Comparison of ENCODE assay signal across 11 cellular contexts in the genomic region with DNA sequence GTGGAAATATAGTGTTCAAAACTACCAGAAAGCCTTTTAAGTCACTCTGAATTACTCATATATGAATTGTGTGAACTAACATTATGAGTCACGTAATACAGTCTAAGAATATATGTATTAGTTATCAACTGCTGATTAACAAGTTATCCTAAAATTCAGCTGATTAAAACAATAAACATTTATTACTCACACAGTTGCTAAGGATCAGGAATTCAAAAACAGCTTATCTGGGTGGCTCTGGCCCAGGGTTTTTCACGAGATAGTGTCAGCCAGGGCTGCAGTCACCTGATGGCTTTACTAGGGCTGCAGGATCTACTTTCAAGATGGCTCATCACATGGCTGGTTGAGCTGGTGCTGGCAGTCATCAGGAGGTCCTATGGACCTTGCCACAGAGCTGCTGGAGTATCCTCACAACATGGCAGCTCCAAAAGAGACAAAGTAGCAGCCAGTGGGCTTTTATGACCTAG. TPM values are rescaled to one million over a fixed set of nuclear protein-coding genes. Genes with fewer than 3 reads are reported as not detected.
DNase-seq lines count a peak whose midpoint lies in the region; ATAC-seq and TF ChIP-seq lines count a peak whose summit lies in the region.
"Had no signal": no experiment of that assay in that cellular context is flagged by ENCODE, and none has a peak within 500 bp of the region (broad histone marks: within the 10 kb centered on the region; RNA-seq: fewer than 3 reads in every experiment).

No MANE protein-coding gene starts in this region.

- peak overlapping the region; percentile 29 to 94 for H3K27ac ChIP-seq in tibial artery

- no peak overlapping the region for H3K4me3 ChIP-seq in tibial artery

- TF ChIP-seq CTCF in natural killer cell (IDR thresholded peaks at IDR 0.05) (no peak), tibial artery (IDR thresholded peaks at IDR 0.05) (no peak)

- no peak for ATAC-seq in natural killer cell treated with Interleukin-12 subunit alpha and Interleukin-12 subunit beta and Interleukin-15 and Interleukin-18, amount 100 ng/mL, for 72 hours
- ATAC-seq in natural killer cell, result no peak
- ATAC-seq in HG02610 (IDR thresholded peaks at IDR 0.05; ENCODE audit: unreplicated experiment), result no peak

- H3K4me1 ChIP-seq in tibial artery, result peaks cover 5 to 95% (median 69%) of the 10 kb centered on the region in 4 donors

- H3K9me3 Mint-ChIP-seq in natural killer cell treated with Interleukin-12 subunit alpha and Interleukin-12 subunit beta and Interleukin-15 and Interleukin-18, amount 100 ng/mL, for 72 hours, result no peaks in the 10 kb centered on the region
- no peaks in the 10 kb centered on the region for H3K9me3 Mint-ChIP-seq in natural killer cell
- H3K9me3 Mint-ChIP-seq in activated naive CD8-positive, alpha-beta T cell (ENCODE audit: low read depth), result no peaks in the 10 kb centered on the region
- H3K9me3 Mint-ChIP-seq: CD4-positive, CD25-positive, alpha-beta regulatory T cell had no signal

- DNase-seq in natural killer cell treated with Interleukin-12 subunit alpha and Interleukin-12 subunit beta and Interleukin-15 and Interleukin-18, amount 100 ng/mL, for 72 hours (ENCODE audit: low spot score), result no peak
- DNase-seq in natural killer cell (no peak), iris pigment epithelial cell (ENCODE audit: low read depth) (peak; percentile 41), tibial artery (no peak), NCI-H2081 treated with DMSO at 0.1 percent for 48 hours (lab: John Stamatoyannopoulos, UW) (no peak), GM19238 (ENCODE audit: insufficient read length, low spot score) (no peak)
- DNase-seq: CD4-positive, CD25-positive, alpha-beta regulatory T cell; Karpas-422; NCI-H524 treated with DMSO at 0.1 percent for 48 hours had no signal

- H3K27me3 Mint-ChIP-seq in natural killer cell treated with Interleukin-12 subunit alpha and Interleukin-12 subunit beta and Interleukin-15 and Interleukin-18, amount 100 ng/mL, for 72 hours, result no peaks in the 10 kb centered on the region
- no peaks in the 10 kb centered on the region for H3K27me3 Mint-ChIP-seq in natural killer cell (ENCODE audit: low read depth in 2 of 2)
- H3K27me3 Mint-ChIP-seq in activated naive CD8-positive, alpha-beta T cell, result no peaks in the 10 kb centered on the region
- H3K27me3 Mint-ChIP-seq: CD4-positive, CD25-positive, alpha-beta regulatory T cell had no signal

- H3K36me3 ChIP-seq in tibial artery, result peaks cover 18 to 21% (median 21%) of the 10 kb centered on the region in 3 donors

- peaks cover 11% of the 10 kb centered on the region for H3K36me3 Mint-ChIP-seq in natural killer cell treated with Interleukin-12 subunit alpha and Interleukin-12 subunit beta and Interleukin-15 and Interleukin-18, amount 100 ng/mL, for 72 hours
- H3K36me3 Mint-ChIP-seq in natural killer cell, result no peaks in the 10 kb centered on the region
- peaks cover 6% of the 10 kb centered on the region for H3K36me3 Mint-ChIP-seq in activated naive CD8-positive, alpha-beta T cell

- intact Hi-C loops in natural killer cell (cut with micrococcal nuclease) (no loop called here), tibial artery (cut with DNase I; ENCODE audit: low total_unique reads) (loop anchor here (5.0 kb wide), 1 partner anchor 37 kb away; a partner anchor contains a TSS)

- peak overlapping the region; percentile 66 for H3K4me3 Mint-ChIP-seq in natural killer cell treated with Interleukin-12 subunit alpha and Interleukin-12 subunit beta and Interleukin-15 and Interleukin-18, amount 100 ng/mL, for 72 hours
- no peak overlapping the region for H3K4me3 Mint-ChIP-seq in natural killer cell
- peak overlapping the region; percentile 6 for H3K4me3 Mint-ChIP-seq in activated naive CD8-positive, alpha-beta T cell
- H3K4me3 Mint-ChIP-seq: CD4-positive, CD25-positive, alpha-beta regulatory T cell had no signal

- no peaks in the 10 kb centered on the region for H3K9me3 ChIP-seq in tibial artery

- no peaks in the 10 kb centered on the region for H3K27me3 ChIP-seq in tibial artery

- H3K4me1 Mint-ChIP-seq in natural killer cell treated with Interleukin-12 subunit alpha and Interleukin-12 subunit beta and Interleukin-15 and Interleukin-18, amount 100 ng/mL, for 72 hours (ENCODE audit: low read depth in 2 of 2), result peaks cover 32 to 50% of the 10 kb centered on the region in 2 donors
- peaks cover 26 to 36% of the 10 kb centered on the region in 2 donors for H3K4me1 Mint-ChIP-seq in natural killer cell
- H3K4me1 Mint-ChIP-seq in activated naive CD8-positive, alpha-beta T cell (ENCODE audit: low read depth), result peaks cover 67% of the 10 kb centered on the region

- peak overlapping the region in 1 of 2 donors; percentile 72 for H3K27ac Mint-ChIP-seq in natural killer cell treated with Interleukin-12 subunit alpha and Interleukin-12 subunit beta and Interleukin-15 and Interleukin-18, amount 100 ng/mL, for 72 hours
- H3K27ac Mint-ChIP-seq in natural killer cell, result no peak overlapping the region
- H3K27ac Mint-ChIP-seq in activated naive CD8-positive, alpha-beta T cell, result peak overlapping the region; percentile 75
- H3K27ac Mint-ChIP-seq: CD4-positive, CD25-positive, alpha-beta regulatory T cell had no signal

RNA-seq across cellular contexts. Expression of a gene that starts 36.5 kb away (rescaled TPM):
- 10 to 100 TPM; 68.9 to 69.5 TPM for total RNA-seq in natural killer cell treated with Interleukin-12 subunit alpha and Interleukin-12 subunit beta and Interleukin-15 and Interleukin-18, amount 100 ng/mL, for 72 hours
- 10 to 100 TPM; 28.9 to 43.5 (median 36.0) TPM for total RNA-seq in natural killer cell
